In genomic region chr2:176415946-176416499, GRCh38 we compare ENCODE assay signal across 20 cellular contexts.
"Had no signal": no experiment of that assay in that cellular context is flagged by ENCODE, and none has a peak within 500 bp of the region (broad histone marks: within the 10 kb centered on the region; RNA-seq: fewer than 3 reads in every experiment).

No MANE protein-coding gene starts in this region.

- H3K27ac Mint-ChIP-seq: activated T-cell treated with anti-CD3 and anti-CD28 coated beads, Interleukin-2, amount 50 U/mL, for 72 hours; natural killer cell had no signal

- H3K4me3 ChIP-seq: colonic mucosa, lower lobe of right lung, thyroid gland had no signal

- H3K4me1 Mint-ChIP-seq: central memory CD8-positive, alpha-beta T cell; natural killer cell had no signal

- H3K27me3 ChIP-seq: colonic mucosa, thyroid gland had no signal

- H3K9me3 Mint-ChIP-seq: activated T-cell treated with anti-CD3 and anti-CD28 coated beads, Interleukin-2, amount 50 U/mL, for 72 hours; central memory CD8-positive, alpha-beta T cell; natural killer cell had no signal

- H3K36me3 ChIP-seq: colonic mucosa, lower lobe of right lung, thyroid gland, WERI-Rb-1 had no signal

- H3K9me3 ChIP-seq: colonic mucosa, lower lobe of right lung, thyroid gland had no signal

- H3K4me3 Mint-ChIP-seq: activated T-cell treated with anti-CD3 and anti-CD28 coated beads, Interleukin-2, amount 50 U/mL, for 72 hours; central memory CD8-positive, alpha-beta T cell; natural killer cell had no signal

- DNase-seq: activated CD4-positive, alpha-beta T cell treated with anti-CD3 and anti-CD28 coated beads for 1 hour; activated CD4-positive, alpha-beta T cell treated with anti-CD3 and anti-CD28 coated beads, Interleukin-2, amount 50 U/mL, for 4 hours; activated effector memory CD4-positive, alpha-beta T cell treated with anti-CD3 and anti-CD28 coated beads, Interleukin-2, amount 50 U/mL, for 16 hours; activated naive CD4-positive, alpha-beta T cell treated with anti-CD3 and anti-CD28 coated beads, Interleukin-2, amount 50 U/mL, for 16 hours; activated T-cell treated with anti-CD3 and anti-CD28 coated beads, Interleukin-2, amount 50 U/mL, for 72 hours; aorta; colonic mucosa; effector CD4-positive, alpha-beta T cell; foreskin fibroblast; hippocampal formation; left cardiac atrium; lower lobe of right lung; natural killer cell; occipital lobe; posterior cingulate gyrus; stimulated activated naive CD4-positive, alpha-beta T cell treated with Interleukin-2 at 50 U/mL for 16 hours; T-helper 2 cell; thyroid gland; WERI-Rb-1 had no signal

- ATAC-seq: activated T-cell treated with anti-CD3 and anti-CD28 coated beads, Interleukin-2, amount 50 U/mL, for 72 hours; left cardiac atrium; lower lobe of right lung; natural killer cell had no signal

- H3K27ac ChIP-seq: colonic mucosa, lower lobe of right lung, thyroid gland, WERI-Rb-1 had no signal

- H3K4me1 ChIP-seq: colonic mucosa, lower lobe of right lung had no signal

- H3K36me3 Mint-ChIP-seq: natural killer cell had no signal
